ENCODE assay signal across 2 cellular contexts in genomic region chr20:31560900-31561598, GRCh38.
A peak's percentile ranks its signal among the peaks of the same experiment; 100 is the strongest.
TF ChIP-seq lines count a peak whose summit lies in the region.

No MANE protein-coding gene starts in this region.

TF ChIP-seq in SK-N-SH, 30 proteins besides CTCF, POLR2A, EP300 and RAD21 (continued from another document):
- TF ChIP-seq, protein P1, sequence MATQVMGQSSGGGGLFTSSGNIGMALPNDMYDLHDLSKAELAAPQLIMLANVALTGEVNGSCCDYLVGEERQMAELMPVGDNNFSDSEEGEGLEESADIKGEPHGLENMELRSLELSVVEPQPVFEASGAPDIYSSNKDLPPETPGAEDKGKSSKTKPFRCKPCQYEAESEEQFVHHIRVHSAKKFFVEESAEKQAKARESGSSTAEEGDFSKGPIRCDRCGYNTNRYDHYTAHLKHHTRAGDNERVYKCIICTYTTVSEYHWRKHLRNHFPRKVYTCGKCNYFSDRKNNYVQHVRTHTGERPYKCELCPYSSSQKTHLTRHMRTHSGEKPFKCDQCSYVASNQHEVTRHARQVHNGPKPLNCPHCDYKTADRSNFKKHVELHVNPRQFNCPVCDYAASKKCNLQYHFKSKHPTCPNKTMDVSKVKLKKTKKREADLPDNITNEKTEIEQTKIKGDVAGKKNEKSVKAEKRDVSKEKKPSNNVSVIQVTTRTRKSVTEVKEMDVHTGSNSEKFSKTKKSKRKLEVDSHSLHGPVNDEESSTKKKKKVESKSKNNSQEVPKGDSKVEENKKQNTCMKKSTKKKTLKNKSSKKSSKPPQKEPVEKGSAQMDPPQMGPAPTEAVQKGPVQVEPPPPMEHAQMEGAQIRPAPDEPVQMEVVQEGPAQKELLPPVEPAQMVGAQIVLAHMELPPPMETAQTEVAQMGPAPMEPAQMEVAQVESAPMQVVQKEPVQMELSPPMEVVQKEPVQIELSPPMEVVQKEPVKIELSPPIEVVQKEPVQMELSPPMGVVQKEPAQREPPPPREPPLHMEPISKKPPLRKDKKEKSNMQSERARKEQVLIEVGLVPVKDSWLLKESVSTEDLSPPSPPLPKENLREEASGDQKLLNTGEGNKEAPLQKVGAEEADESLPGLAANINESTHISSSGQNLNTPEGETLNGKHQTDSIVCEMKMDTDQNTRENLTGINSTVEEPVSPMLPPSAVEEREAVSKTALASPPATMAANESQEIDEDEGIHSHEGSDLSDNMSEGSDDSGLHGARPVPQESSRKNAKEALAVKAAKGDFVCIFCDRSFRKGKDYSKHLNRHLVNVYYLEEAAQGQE (IDR thresholded peaks at IDR 0.05; ENCODE audit: low read depth, low read length), result peak; percentile 27; the same call in 1 of the 2 replicates
- TF ChIP-seq MEF2A (IDR thresholded peaks at IDR 0.05; ENCODE audit: borderline replicate concordance, low read depth), result no peak; the same call in 1 of the 2 replicates
- TF ChIP-seq, protein P2, sequence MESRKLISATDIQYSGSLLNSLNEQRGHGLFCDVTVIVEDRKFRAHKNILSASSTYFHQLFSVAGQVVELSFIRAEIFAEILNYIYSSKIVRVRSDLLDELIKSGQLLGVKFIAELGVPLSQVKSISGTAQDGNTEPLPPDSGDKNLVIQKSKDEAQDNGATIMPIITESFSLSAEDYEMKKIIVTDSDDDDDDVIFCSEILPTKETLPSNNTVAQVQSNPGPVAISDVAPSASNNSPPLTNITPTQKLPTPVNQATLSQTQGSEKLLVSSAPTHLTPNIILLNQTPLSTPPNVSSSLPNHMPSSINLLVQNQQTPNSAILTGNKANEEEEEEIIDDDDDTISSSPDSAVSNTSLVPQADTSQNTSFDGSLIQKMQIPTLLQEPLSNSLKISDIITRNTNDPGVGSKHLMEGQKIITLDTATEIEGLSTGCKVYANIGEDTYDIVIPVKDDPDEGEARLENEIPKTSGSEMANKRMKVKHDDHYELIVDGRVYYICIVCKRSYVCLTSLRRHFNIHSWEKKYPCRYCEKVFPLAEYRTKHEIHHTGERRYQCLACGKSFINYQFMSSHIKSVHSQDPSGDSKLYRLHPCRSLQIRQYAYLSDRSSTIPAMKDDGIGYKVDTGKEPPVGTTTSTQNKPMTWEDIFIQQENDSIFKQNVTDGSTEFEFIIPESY (IDR thresholded peaks at IDR 0.05; ENCODE audit: borderline replicate concordance, low read depth), result no peak
- TF ChIP-seq PBX3 (IDR thresholded peaks at IDR 0.05), result peak; percentile 53
- no peak; the same call in 1 of the 2 replicates for TF ChIP-seq GABPA (IDR thresholded peaks at IDR 0.05; ENCODE audit: low read depth)
- no peak for TF ChIP-seq EZH2phosphoT487 (IDR thresholded peaks at IDR 0.05; ENCODE audit: borderline replicate concordance, low read depth)
- TF ChIP-seq TAF1 (IDR thresholded peaks at IDR 0.05; ENCODE audit: borderline replicate concordance, low read depth, low read length), result no peak
- no peak for TF ChIP-seq NRF1 (IDR thresholded peaks at IDR 0.05; ENCODE audit: low read depth, low read length)
- peak; percentile 90 for TF ChIP-seq TCF12 (IDR thresholded peaks at IDR 0.05)
- TF ChIP-seq FOXM1 (IDR thresholded peaks at IDR 0.05; ENCODE audit: low read depth), result peak; percentile 45; the same call in 1 of the 2 replicates
- TF ChIP-seq, protein P3, sequence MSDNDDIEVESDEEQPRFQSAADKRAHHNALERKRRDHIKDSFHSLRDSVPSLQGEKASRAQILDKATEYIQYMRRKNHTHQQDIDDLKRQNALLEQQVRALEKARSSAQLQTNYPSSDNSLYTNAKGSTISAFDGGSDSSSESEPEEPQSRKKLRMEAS (IDR thresholded peaks at IDR 0.05; ENCODE audit: low read depth), result peak; percentile 40; the same call in 1 of the 2 replicates
- TF ChIP-seq, protein P4, sequence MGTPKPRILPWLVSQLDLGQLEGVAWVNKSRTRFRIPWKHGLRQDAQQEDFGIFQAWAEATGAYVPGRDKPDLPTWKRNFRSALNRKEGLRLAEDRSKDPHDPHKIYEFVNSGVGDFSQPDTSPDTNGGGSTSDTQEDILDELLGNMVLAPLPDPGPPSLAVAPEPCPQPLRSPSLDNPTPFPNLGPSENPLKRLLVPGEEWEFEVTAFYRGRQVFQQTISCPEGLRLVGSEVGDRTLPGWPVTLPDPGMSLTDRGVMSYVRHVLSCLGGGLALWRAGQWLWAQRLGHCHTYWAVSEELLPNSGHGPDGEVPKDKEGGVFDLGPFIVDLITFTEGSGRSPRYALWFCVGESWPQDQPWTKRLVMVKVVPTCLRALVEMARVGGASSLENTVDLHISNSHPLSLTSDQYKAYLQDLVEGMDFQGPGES (IDR thresholded peaks at IDR 0.05; ENCODE audit: low read depth, low read length), result no peak
- TF ChIP-seq SIN3A (IDR thresholded peaks at IDR 0.05; ENCODE audit: borderline replicate concordance, low read depth, low read length), result no peak; the same call in 1 of the 2 replicates
- peak; percentile 86; the same call in 1 of the 2 replicates for TF ChIP-seq RXRA (IDR thresholded peaks at IDR 0.05; ENCODE audit: borderline replicate concordance, low read depth)
- no peak for TF ChIP-seq CHD2 (IDR thresholded peaks at IDR 0.05; ENCODE audit: low read length, partially characterized antibody)
- peak; percentile 99 for TF ChIP-seq FOSL2 (IDR thresholded peaks at IDR 0.05; ENCODE audit: borderline replicate concordance, low read depth)
- no peak for TF ChIP-seq YY1 (IDR thresholded peaks at IDR 0.05; ENCODE audit: low read depth)
- TF ChIP-seq POLR2AphosphoS5 (IDR thresholded peaks at IDR 0.05; ENCODE audit: low read depth, low read length), result no peak
- TF ChIP-seq, protein P5, sequence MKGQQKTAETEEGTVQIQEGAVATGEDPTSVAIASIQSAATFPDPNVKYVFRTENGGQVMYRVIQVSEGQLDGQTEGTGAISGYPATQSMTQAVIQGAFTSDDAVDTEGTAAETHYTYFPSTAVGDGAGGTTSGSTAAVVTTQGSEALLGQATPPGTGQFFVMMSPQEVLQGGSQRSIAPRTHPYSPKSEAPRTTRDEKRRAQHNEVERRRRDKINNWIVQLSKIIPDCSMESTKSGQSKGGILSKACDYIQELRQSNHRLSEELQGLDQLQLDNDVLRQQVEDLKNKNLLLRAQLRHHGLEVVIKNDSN (IDR thresholded peaks at IDR 0.05; ENCODE audit: borderline replicate concordance, low read depth), result no peak

TF ChIP-seq in WTC11, 78 proteins besides CTCF, POLR2A, EP300 and RAD21 (continued from another document):
- TF ChIP-seq, protein P6, sequence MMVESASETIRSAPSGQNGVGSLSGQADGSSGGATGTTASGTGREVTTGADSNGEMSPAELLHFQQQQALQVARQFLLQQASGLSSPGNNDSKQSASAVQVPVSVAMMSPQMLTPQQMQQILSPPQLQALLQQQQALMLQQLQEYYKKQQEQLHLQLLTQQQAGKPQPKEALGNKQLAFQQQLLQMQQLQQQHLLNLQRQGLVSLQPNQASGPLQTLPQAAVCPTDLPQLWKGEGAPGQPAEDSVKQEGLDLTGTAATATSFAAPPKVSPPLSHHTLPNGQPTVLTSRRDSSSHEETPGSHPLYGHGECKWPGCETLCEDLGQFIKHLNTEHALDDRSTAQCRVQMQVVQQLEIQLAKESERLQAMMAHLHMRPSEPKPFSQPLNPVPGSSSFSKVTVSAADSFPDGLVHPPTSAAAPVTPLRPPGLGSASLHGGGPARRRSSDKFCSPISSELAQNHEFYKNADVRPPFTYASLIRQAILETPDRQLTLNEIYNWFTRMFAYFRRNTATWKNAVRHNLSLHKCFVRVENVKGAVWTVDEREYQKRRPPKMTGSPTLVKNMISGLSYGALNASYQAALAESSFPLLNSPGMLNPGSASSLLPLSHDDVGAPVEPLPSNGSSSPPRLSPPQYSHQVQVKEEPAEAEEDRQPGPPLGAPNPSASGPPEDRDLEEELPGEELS (CRISPR knock-in tag; IDR thresholded peaks at IDR 0.05), result no peak
